Comparison of ENCODE assay signal across 14 cellular contexts in genomic region chrX:97638621-97639020, GRCh38.
A peak's percentile ranks its signal among the peaks of the same experiment; 100 is the strongest.
DNase-seq lines count a peak whose midpoint lies in the region; ATAC-seq and TF ChIP-seq lines count a peak whose summit lies in the region.
"Had no signal": no experiment of that assay in that cellular context is flagged by ENCODE, and none has a peak within 500 bp of the region (broad histone marks: within the 10 kb centered on the region; RNA-seq: fewer than 3 reads in every experiment).

No MANE protein-coding gene starts in this region.

- no peak overlapping the region for H3K4me2 ChIP-seq in neuronal stem cell (ENCODE audit: insufficient read depth, low read length, poor library complexity, severe bottlenecking)
- H3K4me2 ChIP-seq: BLaER1 had no signal

- H4K91ac ChIP-seq in neuronal stem cell (ENCODE audit: low read depth, low read length, poor library complexity), result no peak overlapping the region

- no peak overlapping the region for H3K4ac ChIP-seq in neuronal stem cell (ENCODE audit: low read length)

- ATAC-seq in GM21529 (IDR thresholded peaks at IDR 0.05; ENCODE audit: unreplicated experiment) (no peak), HG03196 (IDR thresholded peaks at IDR 0.05; ENCODE audit: unreplicated experiment) (no peak)
- ATAC-seq: HCT116 had no signal

- H3K9ac ChIP-seq in endodermal cell (ENCODE audit: extremely low read depth, low read length, poor library complexity, severe bottlenecking) (no peak overlapping the region), neuronal stem cell (ENCODE audit: low read depth, low read length, poor library complexity) (no peak overlapping the region)
- H3K9ac ChIP-seq: BLaER1 had no signal

- H3K79me1 ChIP-seq in neuronal stem cell (ENCODE audit: low read depth, low read length), result no peaks in the 10 kb centered on the region

- H3K4me1 ChIP-seq in endodermal cell (ENCODE audit: control insufficient read depth, insufficient read depth, low read length) (no peaks in the 10 kb centered on the region), neuronal stem cell (ENCODE audit: control insufficient read depth in 2 of 2, insufficient read depth in 1 of 2, low read depth in 1 of 2, low read length in 2 of 2) (peaks cover 3 to 16% of the 10 kb centered on the region in 2 donors)
- H3K4me1 ChIP-seq: BLaER1 had no signal

- no peak overlapping the region for H3K4me3 Mint-ChIP-seq in endodermal cell

- H2AK5ac ChIP-seq in neuronal stem cell (ENCODE audit: low read depth, low read length), result no peak overlapping the region

- no peak overlapping the region for H3K18ac ChIP-seq in neuronal stem cell (ENCODE audit: low read length)

- DNase-seq in NCI-H345 treated with DMSO at 0.1 percent for 48 hours (lab: John Stamatoyannopoulos, UW; ENCODE audit: unreplicated experiment) (peak; percentile 8), NCI-H345 (lab: John Stamatoyannopoulos, UW) (no peak), NCI-H82 (lab: John Stamatoyannopoulos, UW) (peak; percentile 58), endodermal cell (no peak), neuronal stem cell (ENCODE audit: low spot score) (no peak), NCI-H510A treated with DMSO at 0.1 percent for 48 hours (lab: John Stamatoyannopoulos, UW) (no peak)
- DNase-seq: 8988T, AML-193, DMS79 had no signal

- peaks cover 37% of the 10 kb centered on the region for H3K4me1 Mint-ChIP-seq in endodermal cell

- TF ChIP-seq CTCF in endodermal cell (conservative IDR thresholded peaks at IDR 0.05), result no peak

- no peak overlapping the region for H3K14ac ChIP-seq in neuronal stem cell (ENCODE audit: low read length)

- H3K27ac ChIP-seq in endodermal cell (ENCODE audit: low read depth, low read length), result peak overlapping the region; percentile 6
- H3K27ac ChIP-seq in neuronal stem cell (replicated peaks; ENCODE audit: low read length), result no peak overlapping the region
- H3K27ac ChIP-seq: BLaER1, HL-60 had no signal

- no peaks in the 10 kb centered on the region for H3K36me3 Mint-ChIP-seq in endodermal cell (ENCODE audit: low read depth)

- H3K9me3 ChIP-seq in endodermal cell (ENCODE audit: control insufficient read depth, low read length) (no peaks in the 10 kb centered on the region), neuronal stem cell (replicated peaks in 1 of 2; ENCODE audit: control insufficient read depth in 2 of 2, insufficient read depth in 1 of 2, low read depth in 1 of 2, low read length in 2 of 2) (peaks cover 0 to 2% of the 10 kb centered on the region in 2 donors)
- H3K9me3 ChIP-seq: BLaER1 had no signal

- H2BK12ac ChIP-seq in neuronal stem cell (ENCODE audit: low read length), result no peak overlapping the region

- H3K27me3 ChIP-seq in endodermal cell (ENCODE audit: control insufficient read depth, insufficient read depth, low read length, poor library complexity, severe bottlenecking) (no peaks in the 10 kb centered on the region), neuronal stem cell (ENCODE audit: control insufficient read depth in 3 of 3, insufficient read depth in 3 of 3, low read depth in 1 of 3, low read length in 3 of 3) (no peaks in the 10 kb centered on the region)

- WGBS in endodermal cell (ENCODE audit: insufficient coverage in 1 of 2, insufficient read length in 1 of 2), 2 experiments, result 62 to 80% methylated on average over 2 of the region's 3 CpGs
- WGBS in neuronal stem cell (ENCODE audit: extremely low coverage in 2 of 2, insufficient read length in 2 of 2, insufficient replicate concordance in 1 of 2), 2 donors, result no CpG with 5 or more reads among the region's 3 CpGs

- H3K9me3 Mint-ChIP-seq in endodermal cell, result peaks cover 4% of the 10 kb centered on the region

- peak overlapping the region; percentile 28 for H2AFZ ChIP-seq in neuronal stem cell (ENCODE audit: low read length)

- H3K4me3 ChIP-seq in endodermal cell (ENCODE audit: low read length), result no peak overlapping the region
- H3K4me3 ChIP-seq in neuronal stem cell (ENCODE audit: low read length in 2 of 2), result no peak overlapping the region
- H3K4me3 ChIP-seq: BLaER1 had no signal

- H3K27ac Mint-ChIP-seq in endodermal cell, result no peak overlapping the region

- H4K8ac ChIP-seq in neuronal stem cell (ENCODE audit: low read depth, low read length), result no peak overlapping the region

- no peak overlapping the region for H2BK120ac ChIP-seq in neuronal stem cell (ENCODE audit: low read depth, low read length)

- no peak overlapping the region for H3K23ac ChIP-seq in neuronal stem cell (ENCODE audit: low read depth, low read length, poor library complexity)

- H2BK5ac ChIP-seq in neuronal stem cell (ENCODE audit: low read length), result no peak overlapping the region

- H2BK15ac ChIP-seq in neuronal stem cell (ENCODE audit: low read length), result no peak overlapping the region

- no peaks in the 10 kb centered on the region for H3K27me3 Mint-ChIP-seq in endodermal cell (ENCODE audit: insufficient read depth)

- H3K36me3 ChIP-seq in endodermal cell (ENCODE audit: control insufficient read depth, insufficient read depth, low read length) (no peaks in the 10 kb centered on the region), neuronal stem cell (replicated peaks in 1 of 2; ENCODE audit: control insufficient read depth in 2 of 2, insufficient read depth in 2 of 2, low read length in 2 of 2) (no peaks in the 10 kb centered on the region)
- H3K36me3 ChIP-seq: BLaER1 had no signal

Comparison
In these comparisons a context has a peak if more than half of its experiments do, and no peak if none do; other contexts are left out.
1. DNase-seq: peak in NCI-H345 treated with DMSO at 0.1 percent for 48 hours (single experiment) and NCI-H82 (single experiment); none in NCI-H345 (single experiment), endodermal cell (single experiment), neuronal stem cell (single experiment) and NCI-H510A treated with DMSO at 0.1 percent for 48 hours (single experiment).